Comparison of ENCODE assay signal across 26 cellular contexts in the genomic region with DNA sequence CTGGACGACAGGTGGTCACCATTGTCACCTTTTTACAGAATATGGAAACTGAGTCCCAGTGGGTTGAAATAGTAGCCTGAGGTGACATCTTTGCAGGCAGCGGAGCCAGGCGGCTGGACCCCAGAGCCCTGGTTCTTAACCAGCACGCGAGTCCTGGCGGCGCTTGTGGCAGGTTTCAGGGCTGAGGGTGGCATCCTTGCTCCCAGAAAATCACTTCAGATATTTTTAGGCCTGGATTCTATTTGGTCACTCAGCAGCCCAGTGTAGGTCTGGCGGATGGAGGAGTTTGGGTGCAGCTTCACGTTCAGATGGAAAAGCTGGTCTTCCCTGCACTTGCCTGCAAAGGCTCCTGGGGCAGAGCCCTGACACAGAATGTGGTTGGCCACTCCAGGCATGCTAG.
DNase-seq lines count a peak whose midpoint lies in the region; ATAC-seq and TF ChIP-seq lines count a peak whose summit lies in the region.
"Had no signal": no experiment of that assay in that cellular context is flagged by ENCODE, and none has a peak within 500 bp of the region (broad histone marks: within the 10 kb centered on the region; RNA-seq: fewer than 3 reads in every experiment).

No MANE protein-coding gene starts in this region.

- ATAC-seq in left ventricle myocardium superior (peak; percentile 64), HG02840 (IDR thresholded peaks at IDR 0.05; ENCODE audit: low FRiP score, unreplicated experiment) (no peak)
- ATAC-seq: A549; CD8-positive, alpha-beta T cell; GM12878; SK-N-SH treated with all-trans-retinoic acid at 6 μM for 48 hours had no signal

- H3K4me2 ChIP-seq in DOHH2 (ENCODE audit: low read length) (peak overlapping the region; percentile 66), SU-DHL-6 (ENCODE audit: low read depth, low read length, poor library complexity, severe bottlenecking) (peak overlapping the region; percentile 44)
- H3K4me2 ChIP-seq: A549 had no signal

- H3K36me3 ChIP-seq in DOHH2 (ENCODE audit: control insufficient read depth, low read length) (no peaks in the 10 kb centered on the region), SU-DHL-6 (ENCODE audit: low read length) (no peaks in the 10 kb centered on the region), thyroid gland (no peaks in the 10 kb centered on the region)
- H3K36me3 ChIP-seq: HAP-1, Peyer's patch, SJCRH30 had no signal

- 0 out of 2 replicates have a peak, but pooled peaks cover 4% of the 10 kb centered on the region for H3F3A ChIP-seq in DOHH2 (ENCODE audit: control insufficient read depth, insufficient read depth)
- H3F3A ChIP-seq in SU-DHL-6 (ENCODE audit: insufficient read depth), result peaks cover 8% of the 10 kb centered on the region

- TF ChIP-seq CTCF in DOHH2 (IDR thresholded peaks at IDR 0.05; ENCODE audit: low read depth, low read length, poor library complexity, severe bottlenecking) (no peak), SU-DHL-6 (IDR thresholded peaks at IDR 0.05; ENCODE audit: insufficient read depth, low read length, poor library complexity, severe bottlenecking) (no peak), thyroid gland (IDR thresholded peaks at IDR 0.05) (no peak)

- H3K79me2 ChIP-seq in DOHH2 (ENCODE audit: control insufficient read depth, low read length) (no peaks in the 10 kb centered on the region; the same call in 1 of the 2 replicates), SU-DHL-6 (ENCODE audit: insufficient read depth, low read length) (no peaks in the 10 kb centered on the region)

- H3K4me1 ChIP-seq in DOHH2 (ENCODE audit: control insufficient read depth, low read length) (peaks cover 49% of the 10 kb centered on the region), thyroid gland (peaks cover 31 to 37% of the 10 kb centered on the region in 2 donors)
- H3K4me1 ChIP-seq: A549, Caco-2, HAP-1, SJCRH30 had no signal

- H3K4me3 ChIP-seq in DOHH2 (ENCODE audit: low read length), result peak overlapping the region; percentile 51
- no peak overlapping the region for H3K4me3 ChIP-seq in SU-DHL-6 (ENCODE audit: insufficient read depth, low read length, poor library complexity, severe bottlenecking)
- H3K4me3 ChIP-seq in thyroid gland (replicated peaks in 1 of 3), result no peak overlapping the region
- H3K4me3 ChIP-seq: A549, GM12878, HAP-1, Peyer's patch, SJCRH30 had no signal

- no peak overlapping the region for H2AFZ ChIP-seq in SU-DHL-6 (ENCODE audit: low read depth, low read length, severe bottlenecking)

- peak overlapping the region; percentile 17; the same call in 1 of the 2 replicates for H3K9ac ChIP-seq in SU-DHL-6 (ENCODE audit: low read length)

- intact Hi-C loops in left ventricle myocardium superior (cut with micrococcal nuclease) (no loop called here), thyroid gland (cut with DNase I) (loop anchor here (10.0 kb wide), 1 partner anchor 494 kb away; no protein-coding TSS in a partner anchor)

- H3K9me2 ChIP-seq in DOHH2 (replicated peaks; ENCODE audit: control insufficient read depth, low read length) (no peaks in the 10 kb centered on the region), SU-DHL-6 (replicated peaks; ENCODE audit: insufficient read depth, low read length) (no peaks in the 10 kb centered on the region)

- H3K9me3 ChIP-seq in DOHH2 (ENCODE audit: control insufficient read depth, insufficient read depth, low read length) (no peaks in the 10 kb centered on the region), SU-DHL-6 (ENCODE audit: insufficient read depth, low read length) (no peaks in the 10 kb centered on the region), thyroid gland (no peaks in the 10 kb centered on the region)
- H3K9me3 ChIP-seq: A549, Caco-2, HAP-1, Peyer's patch, SJCRH30 had no signal

- H4K20me1 ChIP-seq in DOHH2 (ENCODE audit: control insufficient read depth, insufficient read depth, low read depth, low read length) (no peaks in the 10 kb centered on the region), SU-DHL-6 (ENCODE audit: low read depth, low read length) (no peaks in the 10 kb centered on the region)

- H3K27ac ChIP-seq in DOHH2 (ENCODE audit: low read depth, low read length) (peak overlapping the region; percentile 63), SU-DHL-6 (ENCODE audit: low read depth, low read length) (peak overlapping the region; percentile 87), thyroid gland (peak overlapping the region; percentile 8 to 50 (median 9))
- H3K27ac ChIP-seq: A549, C4-2B, Peyer's patch, SJCRH30 had no signal

- no peak for TF ChIP-seq POLR2A in thyroid gland (IDR thresholded peaks at IDR 0.05)

- H3K27me3 ChIP-seq in DOHH2 (ENCODE audit: control insufficient read depth, low read length) (no peaks in the 10 kb centered on the region), SU-DHL-6 (ENCODE audit: low read length) (no peaks in the 10 kb centered on the region), thyroid gland (no peaks in the 10 kb centered on the region)
- H3K27me3 ChIP-seq: Peyer's patch, SJCRH30 had no signal

- DNase-seq in left ventricle myocardium superior (peak; percentile 50), thyroid gland (peak in 1 of 2 donors; percentile 17), NCI-H524 (lab: John Stamatoyannopoulos, UW) (no peak)
- no peak for DNase-seq in stimulated activated naive CD4-positive, alpha-beta T cell treated with Interleukin-2 at 50 U/mL for 16 hours (lab: John Stamatoyannopoulos, UW)
- DNase-seq: AML-193; Caco-2; CD8-positive, alpha-beta T cell; EL; GDM1; GOT3; HFFc6; KBM-7; NCI-H1105 treated with DMSO at 0.1 percent for 48 hours; NCI-H146; NCI-H446 treated with DMSO at 0.1 percent for 48 hours; NCI-H526 treated with DMSO at 0.1 percent for 48 hours; Peyer's patch; SJCRH30 had no signal

- 93 to 95% methylated on average over 9 of the region's 9 CpGs for WGBS in thyroid gland, 2 donors

Comparison
In these comparisons a context has a peak if more than half of its experiments do, and no peak if none do; other contexts are left out.
1. H3K27ac ChIP-seq: peak in every context shown above with its lines; median percentile 87 in SU-DHL-6; 63 in DOHH2; 9 in thyroid gland.